1 cellular context compared by ENCODE assay signal in the genomic region with DNA sequence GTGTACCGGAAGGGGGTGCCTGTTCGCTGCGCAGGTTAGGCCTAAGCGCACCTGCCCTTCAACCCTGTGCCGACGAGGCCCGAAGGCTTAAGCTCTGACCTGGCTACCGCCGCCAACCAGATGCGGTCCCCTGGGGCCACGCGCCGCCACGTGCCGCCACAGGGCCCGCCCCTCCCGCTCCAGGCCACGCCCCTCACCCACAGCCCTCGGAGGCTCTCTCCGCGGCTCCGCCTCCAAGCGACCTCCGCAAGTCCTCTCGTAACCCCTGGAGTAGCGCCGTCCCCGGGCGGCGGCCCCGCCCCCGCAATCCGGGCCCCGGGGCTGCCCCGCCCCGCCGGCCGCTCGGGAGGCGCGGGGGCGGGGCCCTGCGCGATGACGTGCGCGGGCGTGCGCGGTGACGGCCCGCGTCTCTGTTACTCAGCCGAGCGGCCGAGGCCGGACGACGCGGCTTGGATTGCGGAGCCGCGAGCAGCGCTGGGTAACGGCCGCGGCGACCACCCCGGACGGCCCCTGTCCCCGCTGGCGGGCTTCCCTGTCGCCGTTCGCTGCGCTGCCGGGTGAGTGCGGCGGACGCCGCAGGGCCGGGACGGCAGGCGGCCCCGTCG.
TF ChIP-seq lines count a peak whose summit lies in the region.

MAPK8 (plus strand) TSS at position 413 of the 605 bp plus-strand sequence. CDS start 94,984 bp downstream, outside the sequence.

TF ChIP-seq in K562, 482 proteins besides CTCF, POLR2A, EP300 and RAD21 (continued from another document):
- TF ChIP-seq ZNF655 (CRISPR knock-in tag; IDR thresholded peaks at IDR 0.05) (no peak), ZNF408 (CRISPR knock-in tag; IDR thresholded peaks at IDR 0.05; ENCODE audit: low read depth) (no peak), NCOA2 (IDR thresholded peaks at IDR 0.05; ENCODE audit: partially characterized antibody in 2 of 2) (no peak), ARNT (IDR thresholded peaks at IDR 0.05) (no peak), RBM34 (IDR thresholded peaks at IDR 0.05; ENCODE audit: borderline replicate concordance, insufficient read depth, low read length) (no peak), ZBTB7A (IDR thresholded peaks at IDR 0.05; ENCODE audit: borderline replicate concordance, control insufficient read depth, low read depth, low read length) (peak; percentile 71), SOX6 (IDR thresholded peaks at IDR 0.05) (no peak), PRDM10 (IDR thresholded peaks at IDR 0.05; ENCODE audit: partially characterized antibody) (no peak), ZNF41 (CRISPR knock-in tag; conservative IDR thresholded peaks at IDR 0.05) (no peak), ZNF232 (CRISPR knock-in tag; IDR thresholded peaks at IDR 0.05) (peak; percentile 99), CC2D1A (IDR thresholded peaks at IDR 0.05) (no peak), HINFP (tag; conservative IDR thresholded peaks at IDR 0.05; ENCODE audit: low read depth) (no peak), DNMT1 (IDR thresholded peaks at IDR 0.05) (no peak), ETS1 (conservative IDR thresholded peaks at IDR 0.05; ENCODE audit: control insufficient read depth, low read depth, low read length) (peak; percentile 67), BRCA1 (IDR thresholded peaks at IDR 0.05) (no peak), BRCA1 (CRISPR knock-in tag; IDR thresholded peaks at IDR 0.05) (0 out of 2 replicates have a peak, but pooled peaks have one; percentile 81), COPS2 (conservative IDR thresholded peaks at IDR 0.05) (no peak), MYC (IDR thresholded peaks at IDR 0.05; ENCODE audit: low read depth, low read length) (peak; percentile 97), MYC (CRISPR knock-in tag; IDR thresholded peaks at IDR 0.05; ENCODE audit: borderline replicate concordance, low read depth) (peak; percentile 75; the same call in 1 of the 2 replicates), ZNF780A (CRISPR knock-in tag; IDR thresholded peaks at IDR 0.05) (no peak), BMI1 (IDR thresholded peaks at IDR 0.05; ENCODE audit: low read length) (no peak), NRF1 (conservative IDR thresholded peaks at IDR 0.05 in 1 of 2, IDR thresholded peaks at IDR 0.05 in 1 of 2) (peak in 1 of 2 experiments; percentile 88), U2AF1 (optimal IDR thresholded peaks at IDR 0.05; ENCODE audit: low read depth, low read length) (peak; percentile 57), MTA3 (IDR thresholded peaks at IDR 0.05; ENCODE audit: borderline replicate concordance) (no peak), BRF1 (IDR thresholded peaks at IDR 0.05; ENCODE audit: borderline replicate concordance, extremely low read depth, insufficient read length) (no peak), ZNF407 (IDR thresholded peaks at IDR 0.05; ENCODE audit: low read depth) (no peak), KLF10 (CRISPR knock-in tag; IDR thresholded peaks at IDR 0.05) (no peak)
- TF ChIP-seq, protein P1, sequence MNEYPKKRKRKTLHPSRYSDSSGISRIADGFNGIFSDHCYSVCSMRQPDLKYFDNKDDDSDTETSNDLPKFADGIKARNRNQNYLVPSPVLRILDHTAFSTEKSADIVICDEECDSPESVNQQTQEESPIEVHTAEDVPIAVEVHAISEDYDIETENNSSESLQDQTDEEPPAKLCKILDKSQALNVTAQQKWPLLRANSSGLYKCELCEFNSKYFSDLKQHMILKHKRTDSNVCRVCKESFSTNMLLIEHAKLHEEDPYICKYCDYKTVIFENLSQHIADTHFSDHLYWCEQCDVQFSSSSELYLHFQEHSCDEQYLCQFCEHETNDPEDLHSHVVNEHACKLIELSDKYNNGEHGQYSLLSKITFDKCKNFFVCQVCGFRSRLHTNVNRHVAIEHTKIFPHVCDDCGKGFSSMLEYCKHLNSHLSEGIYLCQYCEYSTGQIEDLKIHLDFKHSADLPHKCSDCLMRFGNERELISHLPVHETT (CRISPR knock-in tag; conservative IDR thresholded peaks at IDR 0.05 in 1 of 2, IDR thresholded peaks at IDR 0.05 in 1 of 2) = peak in 1 of 2 experiments; percentile 90; a peak in 2 of 4 replicates
